ENCODE assay signal across 10 cellular contexts in genomic region chr12:43501705-43502104, GRCh38. TPM values are rescaled to one million over a fixed set of nuclear protein-coding genes. Genes with fewer than 3 reads are reported as not detected.
DNase-seq lines count a peak whose midpoint lies in the region; ATAC-seq and TF ChIP-seq lines count a peak whose summit lies in the region.
"Had no signal": no experiment of that assay in that cellular context is flagged by ENCODE, and none has a peak within 500 bp of the region (broad histone marks: within the 10 kb centered on the region; RNA-seq: fewer than 3 reads in every experiment).

No MANE protein-coding gene starts in this region.

- POLR2A ChIA-PET in Caco-2 (lab: Charles Lee): no interaction called here

- H3K9me2 ChIP-seq in SU-DHL-6 (replicated peaks; ENCODE audit: insufficient read depth, low read length): no peaks in the 10 kb centered on the region

- WGBS in sigmoid colon, 2 donors: 62% methylated on average over 2 of the region's 2 CpGs
- WGBS in neuronal stem cell (ENCODE audit: extremely low coverage in 2 of 2, insufficient read length in 2 of 2, insufficient replicate concordance in 1 of 2), 2 donors: no CpG with 5 or more reads among the region's 2 CpGs

- no peak overlapping the region for H3K9ac ChIP-seq in SU-DHL-6 (ENCODE audit: low read length)
- no peak overlapping the region for H3K9ac ChIP-seq in neuronal stem cell (ENCODE audit: low read depth, low read length, poor library complexity)

- H3K14ac ChIP-seq in neuronal stem cell (ENCODE audit: low read length): no peak overlapping the region

- H2BK5ac ChIP-seq in neuronal stem cell (ENCODE audit: low read length): no peak overlapping the region

- H3K9me3 Mint-ChIP-seq in Caco-2 (ENCODE audit: unreplicated experiment): no peaks in the 10 kb centered on the region
- H3K9me3 Mint-ChIP-seq in natural killer cell: peaks cover 0 to 2% of the 10 kb centered on the region in 2 donors

- H2BK15ac ChIP-seq in neuronal stem cell (ENCODE audit: low read length): no peak overlapping the region

- no peaks in the 10 kb centered on the region for H4K20me1 ChIP-seq in SU-DHL-6 (ENCODE audit: low read depth, low read length)

- no peak for TF ChIP-seq EP300 in sigmoid colon (IDR thresholded peaks at IDR 0.05)

- CTCF ChIA-PET in Caco-2 (lab: Charles Lee): interaction anchor here (0.6 kb wide), 1 partner anchor 256 kb away, joined by 4 read pairs; no protein-coding TSS in a partner anchor

- H4K8ac ChIP-seq in neuronal stem cell (ENCODE audit: low read depth, low read length): no peak overlapping the region

- no peaks in the 10 kb centered on the region for H3K79me1 ChIP-seq in neuronal stem cell (ENCODE audit: low read depth, low read length)

- H3K18ac ChIP-seq in neuronal stem cell (ENCODE audit: low read length): no peak overlapping the region

- H3K4me2 ChIP-seq in SU-DHL-6 (ENCODE audit: low read depth, low read length, poor library complexity, severe bottlenecking): no peak overlapping the region
- no peak overlapping the region for H3K4me2 ChIP-seq in neuronal stem cell (ENCODE audit: insufficient read depth, low read length, poor library complexity, severe bottlenecking)

- BruUV-seq in Caco-2 (replicated peaks; lab: Mats Ljungman, UMichigan): no TSS peak

- H3K4ac ChIP-seq in neuronal stem cell (ENCODE audit: low read length): no peak overlapping the region

- peak in 1 of 2 experiments; percentile 12 for DNase-seq in Caco-2
- peak; percentile 12 for DNase-seq in HT1080 (ENCODE audit: low read depth)
- peak; percentile 30 for DNase-seq in iris pigment epithelial cell (ENCODE audit: low read depth)
- no peak for DNase-seq in sigmoid colon
- no peak for DNase-seq in neuronal stem cell (ENCODE audit: low spot score)
- no peak for DNase-seq in natural killer cell
- DNase-seq: stimulated activated CD4-positive, alpha-beta T cell treated with anti-CD3 and anti-CD28 coated beads, Interleukin-4, amount 100 ng/mL, for 1 hour had no signal

- no peaks in the 10 kb centered on the region for H3K79me2 ChIP-seq in SU-DHL-6 (ENCODE audit: insufficient read depth, low read length)

- peak; percentile 42 to 60 for TF ChIP-seq CTCF in Caco-2 (IDR thresholded peaks at IDR 0.05; ENCODE audit: insufficient read depth in 1 of 2, low read depth in 1 of 2, low read length in 1 of 2, severe bottlenecking in 1 of 2, unreplicated experiment in 1 of 2)
- TF ChIP-seq CTCF in SU-DHL-6 (IDR thresholded peaks at IDR 0.05; ENCODE audit: insufficient read depth, low read length, poor library complexity, severe bottlenecking): peak; percentile 33
- no peak for TF ChIP-seq CTCF in sigmoid colon (IDR thresholded peaks at IDR 0.05)
- no peak for TF ChIP-seq CTCF in natural killer cell (IDR thresholded peaks at IDR 0.05)

- H2AFZ ChIP-seq in SU-DHL-6 (ENCODE audit: low read depth, low read length, severe bottlenecking): no peak overlapping the region
- H2AFZ ChIP-seq in neuronal stem cell (ENCODE audit: low read length): no peak overlapping the region

- H3K27me3 Mint-ChIP-seq in Caco-2 (ENCODE audit: insufficient read depth, unreplicated experiment) (peaks cover 2% of the 10 kb centered on the region), natural killer cell (ENCODE audit: low read depth in 2 of 2) (no peaks in the 10 kb centered on the region)

- H3K4me1 Mint-ChIP-seq in Caco-2 (ENCODE audit: low read depth, unreplicated experiment): no peaks in the 10 kb centered on the region
- no peaks in the 10 kb centered on the region for H3K4me1 Mint-ChIP-seq in natural killer cell

- H2BK12ac ChIP-seq in neuronal stem cell (ENCODE audit: low read length): no peak overlapping the region

- no peak overlapping the region for H3K4me3 ChIP-seq in Caco-2 (ENCODE audit: low read depth, low read length)
- H3K4me3 ChIP-seq in SU-DHL-6 (ENCODE audit: insufficient read depth, low read length, poor library complexity, severe bottlenecking): no peak overlapping the region
- H3K4me3 ChIP-seq in sigmoid colon: no peak overlapping the region
- H3K4me3 ChIP-seq in neuronal stem cell (ENCODE audit: low read length in 2 of 2): no peak overlapping the region
- H3K4me3 ChIP-seq: SJSA1 had no signal

- H3K4me3 Mint-ChIP-seq in Caco-2 (ENCODE audit: unreplicated experiment) (no peak overlapping the region), natural killer cell (no peak overlapping the region)

- intact Hi-C loops in Caco-2 (cut with micrococcal nuclease; ENCODE audit: unreplicated experiment): loop anchor here (1.0 to 2.0 kb wide), 3 partner anchors 175 to 381 kb away; no protein-coding TSS in a partner anchor
- intact Hi-C loops in sigmoid colon (cut with DNase I): no loop called here
- intact Hi-C loops in natural killer cell (cut with micrococcal nuclease): no loop called here

- H3K9me3 ChIP-seq in Caco-2 (no peaks in the 10 kb centered on the region), SU-DHL-6 (ENCODE audit: insufficient read depth, low read length) (no peaks in the 10 kb centered on the region), sigmoid colon (no peaks in the 10 kb centered on the region), neuronal stem cell (replicated peaks in 1 of 2; ENCODE audit: control insufficient read depth in 2 of 2, insufficient read depth in 1 of 2, low read depth in 1 of 2, low read length in 2 of 2) (no peaks in the 10 kb centered on the region)
- H3K9me3 ChIP-seq: SJSA1 had no signal

- H2BK120ac ChIP-seq in neuronal stem cell (ENCODE audit: low read depth, low read length): no peak overlapping the region

- H4K91ac ChIP-seq in neuronal stem cell (ENCODE audit: low read depth, low read length, poor library complexity): no peak overlapping the region

- no peak for TF ChIP-seq POLR2A in sigmoid colon (IDR thresholded peaks at IDR 0.05)

- H3K4me1 ChIP-seq in Caco-2 (no peaks in the 10 kb centered on the region), sigmoid colon (no peaks in the 10 kb centered on the region), neuronal stem cell (ENCODE audit: control insufficient read depth in 2 of 2, insufficient read depth in 1 of 2, low read depth in 1 of 2, low read length in 2 of 2) (no peaks in the 10 kb centered on the region)
- H3K4me1 ChIP-seq: SJSA1 had no signal

- no peaks in the 10 kb centered on the region for H3F3A ChIP-seq in SU-DHL-6 (ENCODE audit: insufficient read depth)

- H3K36me3 Mint-ChIP-seq in Caco-2 (ENCODE audit: insufficient read depth, unreplicated experiment) (no peaks in the 10 kb centered on the region), natural killer cell (no peaks in the 10 kb centered on the region)

- H3K27ac Mint-ChIP-seq in Caco-2 (ENCODE audit: unreplicated experiment) (no peak overlapping the region), natural killer cell (no peak overlapping the region)

- H3K27me3 ChIP-seq in Caco-2 (replicated peaks; ENCODE audit: control insufficient read depth, insufficient read depth, low read length): no peaks in the 10 kb centered on the region
- H3K27me3 ChIP-seq in SU-DHL-6 (ENCODE audit: low read length): no peaks in the 10 kb centered on the region
- H3K27me3 ChIP-seq in sigmoid colon: no peaks in the 10 kb centered on the region
- H3K27me3 ChIP-seq in neuronal stem cell (ENCODE audit: control insufficient read depth in 3 of 3, insufficient read depth in 3 of 3, low read depth in 1 of 3, low read length in 3 of 3): no peaks in the 10 kb centered on the region
- H3K27me3 ChIP-seq: SJSA1 had no signal

- H3K23ac ChIP-seq in neuronal stem cell (ENCODE audit: low read depth, low read length, poor library complexity): no peak overlapping the region

- no peaks in the 10 kb centered on the region for H3K36me3 ChIP-seq in Caco-2 (ENCODE audit: control insufficient read depth, insufficient read depth, low read length)
- no peaks in the 10 kb centered on the region for H3K36me3 ChIP-seq in SU-DHL-6 (ENCODE audit: low read length)
- no peaks in the 10 kb centered on the region for H3K36me3 ChIP-seq in sigmoid colon
- no peaks in the 10 kb centered on the region for H3K36me3 ChIP-seq in neuronal stem cell (replicated peaks in 1 of 2; ENCODE audit: control insufficient read depth in 2 of 2, insufficient read depth in 2 of 2, low read length in 2 of 2)
- H3K36me3 ChIP-seq: SJSA1 had no signal

- H2AK5ac ChIP-seq in neuronal stem cell (ENCODE audit: low read depth, low read length): no peak overlapping the region

- ATAC-seq in natural killer cell: no peak
- no peak for ATAC-seq in GM18867 (IDR thresholded peaks at IDR 0.05; ENCODE audit: unreplicated experiment)

- H3K27ac ChIP-seq in SU-DHL-6 (ENCODE audit: low read depth, low read length) (no peak overlapping the region), sigmoid colon (no peak overlapping the region), neuronal stem cell (replicated peaks; ENCODE audit: low read length) (no peak overlapping the region)
- H3K27ac ChIP-seq: SJSA1 had no signal

RNA-seq across cellular contexts. Expression of gene ADAMTS20, which starts 50.3 kb away (rescaled TPM):
- total RNA-seq in Caco-2 (2022) (0.07 TPM in 1 of 2 replicates, not detected in the other), sigmoid colon (not detected), natural killer cell (not detected)
- 0.03 TPM in 1 of 2 replicates, not detected in the other for total RNA-seq in HT1080 (2014; rRNA removed; shearing (Covaris generic))
- 0.08 TPM in 1 of 2 replicates, not detected in the other for polyA plus RNA-seq in HT1080 (2015; cell fraction: cytosol; rRNA removed)
- polyA plus RNA-seq in HT1080 (2015; cell fraction: nucleus; rRNA removed): 0.05 and 0.20 TPM in 2 replicates
- polyA plus RNA-seq in sigmoid colon: not detected
- 0.81 TPM for polyA plus RNA-seq in neuronal stem cell (2013, experiment 1 of 2)
- polyA plus RNA-seq in neuronal stem cell (2013, experiment 2 of 2): 0.83 TPM
- total RNA-seq: SJSA1 had no signal

Comparison
In these comparisons a context has a peak if more than half of its experiments do, and no peak if none do; other contexts are left out.
1. DNase-seq: peak in HT1080 (single experiment) and iris pigment epithelial cell (single experiment); none in sigmoid colon (single experiment), neuronal stem cell (single experiment) and natural killer cell (single experiment).
2. CTCF ChIP-seq: peak in Caco-2 (2 of 2) and SU-DHL-6 (single experiment); none in sigmoid colon (0 of 4) and natural killer cell (single experiment).